1 cellular context compared by ENCODE assay signal in the genomic region with DNA sequence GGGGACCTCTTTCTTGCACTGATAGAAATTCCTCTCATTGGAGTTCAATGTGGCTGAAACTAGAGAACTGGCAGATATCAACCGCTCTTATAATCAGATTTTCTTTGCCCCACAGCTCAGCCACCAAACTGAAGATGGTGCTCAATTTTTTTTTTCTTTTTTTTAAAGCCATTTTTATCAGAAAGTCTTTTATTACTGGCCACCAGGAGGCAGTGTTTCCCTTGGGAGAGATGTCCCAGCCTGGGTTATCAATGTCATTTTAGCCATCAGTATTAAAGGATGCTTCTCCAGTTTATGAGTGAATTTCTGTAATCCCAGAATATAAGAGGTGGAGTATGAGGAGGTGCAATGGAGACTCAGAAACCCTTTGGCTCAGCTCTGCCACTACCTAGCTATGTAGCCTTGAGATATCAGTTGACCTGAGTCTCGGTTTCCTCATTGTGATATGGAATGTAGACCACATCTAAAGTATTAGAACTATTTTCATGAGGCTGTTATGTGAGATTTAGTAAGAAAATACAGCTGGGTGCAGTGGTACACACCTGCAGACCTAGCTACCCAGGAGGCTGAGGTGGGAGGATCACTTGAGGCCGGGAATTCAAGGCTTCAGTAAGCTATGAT.
TF ChIP-seq lines count a peak whose summit lies in the region.

No MANE protein-coding gene starts in this region.

TF ChIP-seq in HepG2, 621 proteins besides CTCF, POLR2A, EP300 and RAD21:
- peak; percentile 60 for TF ChIP-seq SMC3 (IDR thresholded peaks at IDR 0.05; ENCODE audit: low read length)
- peak; percentile 77 for TF ChIP-seq STAG1 (CRISPR knock-in tag; IDR thresholded peaks at IDR 0.05)
- no peak for TF ChIP-seq KLF16 (CRISPR knock-in tag; IDR thresholded peaks at IDR 0.05)
